10 cellular contexts compared by ENCODE assay signal in the genomic region with DNA sequence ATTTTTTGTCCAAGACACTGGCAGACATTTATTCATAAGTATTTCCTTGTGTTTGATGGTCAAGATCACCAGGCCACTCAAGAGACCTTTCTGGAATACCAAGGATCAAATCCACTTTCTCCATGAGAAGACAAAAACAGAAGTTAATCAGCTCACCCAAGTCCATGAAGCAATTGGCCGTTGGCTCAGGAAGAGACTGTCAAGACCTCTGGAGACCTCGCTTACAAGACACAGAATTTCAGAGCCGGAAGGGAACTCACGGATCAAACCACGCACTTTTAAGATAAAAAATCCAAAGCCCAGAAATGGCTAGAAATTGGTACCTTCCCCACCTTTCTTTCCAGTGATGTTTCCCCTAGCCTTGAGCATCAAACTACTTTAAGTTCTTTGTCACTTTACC. TPM values are rescaled to one million over a fixed set of nuclear protein-coding genes. Genes with fewer than 3 reads are reported as not detected.
DNase-seq lines count a peak whose midpoint lies in the region; ATAC-seq, FAIRE-seq and TF ChIP-seq lines count a peak whose summit lies in the region.
"Had no signal": no experiment of that assay in that cellular context is flagged by ENCODE, and none has a peak within 500 bp of the region (broad histone marks: within the 10 kb centered on the region; RNA-seq: fewer than 3 reads in every experiment).

No MANE protein-coding gene starts in this region.

- peaks cover 29% of the 10 kb centered on the region for H3K36me3 Mint-ChIP-seq in GM23338 (ENCODE audit: low read depth)
- H3K36me3 Mint-ChIP-seq in activated CD4-positive, alpha-beta memory T cell treated with anti-CD3 and anti-CD28 coated beads, Interleukin-2, amount 10 ng/mL, durations not matched to agents 7 days and 5 days (ENCODE audit: low read depth): peaks cover 44% of the 10 kb centered on the region
- peaks cover 0 to 8% (median 0%) of the 10 kb centered on the region in 3 donors for H3K36me3 Mint-ChIP-seq in immature natural killer cell

- ATAC-seq in GM23338: no peak
- ATAC-seq: left lung had no signal

- H4K20me1 ChIP-seq in GM23338 (replicated peaks; ENCODE audit: insufficient read depth): peaks cover 16% of the 10 kb centered on the region

- peaks cover 60% of the 10 kb centered on the region for H3K4me1 ChIP-seq in GM23338 (ENCODE audit: insufficient read depth)

- H3K27ac Mint-ChIP-seq in GM23338 (0 out of 2 replicates have a peak overlapping the region, but pooled peaks have one; percentile 56), immature natural killer cell (peak overlapping the region; percentile 72 to 92 (median 86))
- peak overlapping the region; percentile 22 for H3K27ac Mint-ChIP-seq in activated CD4-positive, alpha-beta memory T cell treated with anti-CD3 and anti-CD28 coated beads, Interleukin-2, amount 10 ng/mL, durations not matched to agents 7 days and 5 days

- DNase-seq in AML-193 (lab: John Stamatoyannopoulos, UW): peak; percentile 51 to 70
- DNase-seq in GM23338 (ENCODE audit: low spot score): no peak
- no peak for DNase-seq in activated CD4-positive, alpha-beta memory T cell treated with anti-CD3 and anti-CD28 coated beads, Interleukin-2, amount 10 ng/mL, durations not matched to agents 7 days and 5 days
- no peak for DNase-seq in immature natural killer cell
- no peak for DNase-seq in GM12891 (ENCODE audit: insufficient read length, low spot score)
- no peak for DNase-seq in NCI-H1417 (lab: John Stamatoyannopoulos, UW)
- no peak for DNase-seq in superior temporal gyrus (ENCODE audit: extremely low spot score)
- no peak for DNase-seq in COR-L47 (lab: John Stamatoyannopoulos, UW)
- DNase-seq: left lung, NCI-H446 treated with DMSO at 0.1 percent for 48 hours had no signal

- no peaks in the 10 kb centered on the region for H3K27me3 ChIP-seq in GM23338 (ENCODE audit: insufficient read depth)

- no peak overlapping the region for H3K27ac ChIP-seq in GM23338 (ENCODE audit: low read depth)

- H3K4me1 Mint-ChIP-seq in GM23338 (peaks cover 63% of the 10 kb centered on the region), immature natural killer cell (peaks cover 59 to 71% of the 10 kb centered on the region in 2 donors)
- peaks cover 62% of the 10 kb centered on the region for H3K4me1 Mint-ChIP-seq in activated CD4-positive, alpha-beta memory T cell treated with anti-CD3 and anti-CD28 coated beads, Interleukin-2, amount 10 ng/mL, durations not matched to agents 7 days and 5 days

- peaks cover 7% of the 10 kb centered on the region; the same call in 1 of the 2 replicates for H3F3A ChIP-seq in GM23338 (replicated peaks; ENCODE audit: low read depth)

- no peaks in the 10 kb centered on the region for H3K9me2 ChIP-seq in GM23338 (ENCODE audit: insufficient read depth)

- H3K4me2 ChIP-seq in GM23338: peak overlapping the region; percentile 83

- no peak for FAIRE-seq in GM12891 (lab: Jason Lieb, UNC)

- H3K27me3 Mint-ChIP-seq in GM23338 (ENCODE audit: insufficient read depth, low read depth, poor library complexity): peaks cover 23% of the 10 kb centered on the region
- H3K27me3 Mint-ChIP-seq in activated CD4-positive, alpha-beta memory T cell treated with anti-CD3 and anti-CD28 coated beads, Interleukin-2, amount 10 ng/mL, durations not matched to agents 7 days and 5 days: no peaks in the 10 kb centered on the region
- peaks cover 0 to 5% (median 5%) of the 10 kb centered on the region in 3 donors for H3K27me3 Mint-ChIP-seq in immature natural killer cell (ENCODE audit: low read depth in 3 of 3)

- H3K4me3 ChIP-seq in GM23338: peak overlapping the region; percentile 97; the same call in 1 of the 2 replicates
- H3K4me3 ChIP-seq: left lung had no signal

- no peaks in the 10 kb centered on the region; the same call in 2 of the 3 replicates for H3K9me3 Mint-ChIP-seq in GM23338
- H3K9me3 Mint-ChIP-seq in activated CD4-positive, alpha-beta memory T cell treated with anti-CD3 and anti-CD28 coated beads, Interleukin-2, amount 10 ng/mL, durations not matched to agents 7 days and 5 days: no peaks in the 10 kb centered on the region
- H3K9me3 Mint-ChIP-seq in immature natural killer cell: no peaks in the 10 kb centered on the region

- peaks cover 76% of the 10 kb centered on the region for H3K79me2 ChIP-seq in GM23338 (replicated peaks; ENCODE audit: insufficient read depth)

- H2AFZ ChIP-seq in GM23338: no peak overlapping the region

- no peak for TF ChIP-seq CTCF in GM23338 (conservative IDR thresholded peaks at IDR 0.05; ENCODE audit: low read depth in 2 of 2)

- TF ChIP-seq POLR2A in GM12891 (IDR thresholded peaks at IDR 0.05; ENCODE audit: low read depth, low read length): no peak

- CTCF ChIA-PET in activated CD4-positive, alpha-beta memory T cell treated with anti-CD3 and anti-CD28 coated beads, Interleukin-2, amount 10 ng/mL, durations not matched to agents 7 days and 5 days (lab: Charles Lee): interaction anchor here (1.2 to 3.7 kb wide), 4 partner anchors 20 to 99 kb away, joined by 3 to 22 read pairs (median 7); no protein-coding TSS in a partner anchor

- no peaks in the 10 kb centered on the region for H3K36me3 ChIP-seq in GM23338 (ENCODE audit: insufficient read depth)
- H3K36me3 ChIP-seq: left lung had no signal

- H3K4me3 Mint-ChIP-seq in GM23338 (peak overlapping the region; percentile 98), immature natural killer cell (peak overlapping the region; percentile 95 to 99 (median 99))
- H3K4me3 Mint-ChIP-seq in activated CD4-positive, alpha-beta memory T cell treated with anti-CD3 and anti-CD28 coated beads, Interleukin-2, amount 10 ng/mL, durations not matched to agents 7 days and 5 days: peak overlapping the region; percentile 87

- POLR2A ChIA-PET in activated CD4-positive, alpha-beta memory T cell treated with anti-CD3 and anti-CD28 coated beads, Interleukin-2, amount 10 ng/mL, durations not matched to agents 7 days and 5 days (lab: Charles Lee): interaction anchor here (0.7 to 3.2 kb wide), 8 partner anchors 16 to 130 kb away, joined by 3 to 10 read pairs (median 4); no protein-coding TSS in a partner anchor

TF ChIP-seq in GM23338, 12 proteins besides CTCF, POLR2A, EP300 and RAD21:
- TF ChIP-seq EZH2phosphoT487 (IDR thresholded peaks at IDR 0.05; ENCODE audit: unreplicated experiment) (no peak), JUNB (IDR thresholded peaks at IDR 0.05; ENCODE audit: unreplicated experiment) (no peak), NANOG (IDR thresholded peaks at IDR 0.05; ENCODE audit: borderline replicate concordance) (no peak), CREB1 (CRISPR knock-in tag; IDR thresholded peaks at IDR 0.05; ENCODE audit: low read depth) (no peak), ZNF114 (CRISPR knock-in tag; IDR thresholded peaks at IDR 0.05) (no peak), EZH2 (IDR thresholded peaks at IDR 0.05; ENCODE audit: low read depth, unreplicated experiment) (no peak), POLR2AphosphoS5 (IDR thresholded peaks at IDR 0.05; ENCODE audit: low read depth) (no peak)
- TF ChIP-seq, protein P1, sequence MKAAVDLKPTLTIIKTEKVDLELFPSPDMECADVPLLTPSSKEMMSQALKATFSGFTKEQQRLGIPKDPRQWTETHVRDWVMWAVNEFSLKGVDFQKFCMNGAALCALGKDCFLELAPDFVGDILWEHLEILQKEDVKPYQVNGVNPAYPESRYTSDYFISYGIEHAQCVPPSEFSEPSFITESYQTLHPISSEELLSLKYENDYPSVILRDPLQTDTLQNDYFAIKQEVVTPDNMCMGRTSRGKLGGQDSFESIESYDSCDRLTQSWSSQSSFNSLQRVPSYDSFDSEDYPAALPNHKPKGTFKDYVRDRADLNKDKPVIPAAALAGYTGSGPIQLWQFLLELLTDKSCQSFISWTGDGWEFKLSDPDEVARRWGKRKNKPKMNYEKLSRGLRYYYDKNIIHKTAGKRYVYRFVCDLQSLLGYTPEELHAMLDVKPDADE (IDR thresholded peaks at IDR 0.05): no peak

TF ChIP-seq in GM12891, 5 proteins besides CTCF, POLR2A, EP300 and RAD21:
- TF ChIP-seq SPI1 (IDR thresholded peaks at IDR 0.05; ENCODE audit: low read depth, low read length) (no peak), PAX5 (IDR thresholded peaks at IDR 0.05; ENCODE audit: insufficient read depth, low read length, severe bottlenecking) (no peak), POU2F2 (IDR thresholded peaks at IDR 0.05; ENCODE audit: low read depth, low read length) (no peak), POLR2AphosphoS5 (IDR thresholded peaks at IDR 0.05; ENCODE audit: low read depth, low read length) (no peak), TAF1 (IDR thresholded peaks at IDR 0.05; ENCODE audit: low read depth, low read length) (no peak)

RNA-seq across cellular contexts. Expression of a gene that starts 3.3 kb away (rescaled TPM):
- 20.5 and 20.6 TPM in 2 replicates for total RNA-seq in GM23338 (2014; rRNA removed; shearing (Covaris generic))
- polyA plus RNA-seq in GM23338 (2016; fragmentation: Nextera tagmentation; extraction: Ambion mirVana) (11.1 and 11.2 TPM in 2 replicates), immature natural killer cell (1 to 10 TPM; 1.5 to 8.8 (median 2.1) TPM)
- 10 to 100 TPM; 17.4 to 18.2 TPM for total RNA-seq in activated CD4-positive, alpha-beta memory T cell treated with anti-CD3 and anti-CD28 coated beads, Interleukin-2, amount 10 ng/mL, durations not matched to agents 7 days and 5 days
- polyA plus RNA-seq in GM12891 (2012; ENCODE audit: low read depth, missing spikeins): 3.5 TPM

Comparison
In these comparisons a context has a peak if more than half of its experiments do, and no peak if none do; other contexts are left out.
1. DNase-seq: peak in AML-193 (2 of 2); none in GM23338 (single experiment), activated CD4-positive, alpha-beta memory T cell treated with anti-CD3 and anti-CD28 coated beads, Interleukin-2, amount 10 ng/mL, durations not matched to agents 7 days and 5 days (single experiment), immature natural killer cell (0 of 3), GM12891 (single experiment), NCI-H1417 (0 of 3), superior temporal gyrus (single experiment) and COR-L47 (single experiment).
2. H3K27ac Mint-ChIP-seq: peak in every context shown above with its lines; median percentile 86 in immature natural killer cell; 56 in GM23338; 22 in activated CD4-positive, alpha-beta memory T cell treated with anti-CD3 and anti-CD28 coated beads, Interleukin-2, amount 10 ng/mL, durations not matched to agents 7 days and 5 days.
3. Peak in every context shown above with its lines, with median percentiles within 50 percentile points of each other: H3K4me3 Mint-ChIP-seq.